ENCODE assay signal across 11 cellular contexts in genomic region chr3:71225285-71225684, GRCh38.
DNase-seq lines count a peak whose midpoint lies in the region; ATAC-seq and TF ChIP-seq lines count a peak whose summit lies in the region.
"Had no signal": no experiment of that assay in that cellular context is flagged by ENCODE, and none has a peak within 500 bp of the region (broad histone marks: within the 10 kb centered on the region; RNA-seq: fewer than 3 reads in every experiment).

No MANE protein-coding gene starts in this region.

- H3K27me3 ChIP-seq in CD8-positive, alpha-beta T cell (ENCODE audit: insufficient read depth, low read length) = no peaks in the 10 kb centered on the region
- H3K27me3 ChIP-seq in OCI-LY3 (ENCODE audit: low read depth, low read length) (no peaks in the 10 kb centered on the region), esophagus squamous epithelium (no peaks in the 10 kb centered on the region), testis (no peaks in the 10 kb centered on the region), gastrocnemius medialis (no peaks in the 10 kb centered on the region)

- peak overlapping the region; percentile 88; the same call in 1 of the 2 replicates for H3K9ac ChIP-seq in OCI-LY3 (ENCODE audit: low read length)

- H3K4me1 ChIP-seq in CD8-positive, alpha-beta T cell (ENCODE audit: insufficient read depth, low read length) = peaks cover 47% of the 10 kb centered on the region
- H3K4me1 ChIP-seq in OCI-LY3 (ENCODE audit: low read length) (peaks cover 60% of the 10 kb centered on the region), esophagus squamous epithelium (peaks cover 0 to 27% (median 4%) of the 10 kb centered on the region in 3 donors), testis (no peaks in the 10 kb centered on the region), gastrocnemius medialis (peaks cover 7 to 19% of the 10 kb centered on the region in 2 donors)

- TF ChIP-seq POLR2A in esophagus squamous epithelium (IDR thresholded peaks at IDR 0.05) = no peak
- TF ChIP-seq POLR2A in testis (IDR thresholded peaks at IDR 0.05) = no peak
- TF ChIP-seq POLR2A in gastrocnemius medialis (IDR thresholded peaks at IDR 0.05) = no peak

- WGBS in esophagus squamous epithelium, 2 donors = 55 to 81% methylated on average over 5 of the region's 5 CpGs
- WGBS in testis, 2 donors = 56 to 66% methylated on average over 5 of the region's 5 CpGs

- H3K27ac Mint-ChIP-seq in CD8-positive, alpha-beta T cell = peak overlapping the region; percentile 97

- peaks cover 79% of the 10 kb centered on the region for H3K4me1 Mint-ChIP-seq in CD8-positive, alpha-beta T cell (ENCODE audit: low read depth)

- H3K4me3 Mint-ChIP-seq in CD8-positive, alpha-beta T cell = no peak overlapping the region

- no peaks in the 10 kb centered on the region for H4K20me1 ChIP-seq in OCI-LY3 (ENCODE audit: insufficient read depth, low read length)

- CTCF ChIA-PET in CD8-positive, alpha-beta T cell (lab: Charles Lee) = interaction anchor here (1.0 to 1.5 kb wide), 2 partner anchors 10 to 253 kb away, joined by 3 to 4 read pairs; no protein-coding TSS in a partner anchor

- TF ChIP-seq CTCF in CD8-positive, alpha-beta T cell (IDR thresholded peaks at IDR 0.05) = no peak
- TF ChIP-seq CTCF in OCI-LY3 (IDR thresholded peaks at IDR 0.05; ENCODE audit: low read depth, low read length) (no peak), esophagus squamous epithelium (IDR thresholded peaks at IDR 0.05) (no peak), testis (IDR thresholded peaks at IDR 0.05) (no peak), gastrocnemius medialis (IDR thresholded peaks at IDR 0.05 in 4 of 5, conservative IDR thresholded peaks at IDR 0.05 in 1 of 5) (no peak)

- no peaks in the 10 kb centered on the region for H3K27me3 Mint-ChIP-seq in CD8-positive, alpha-beta T cell (ENCODE audit: low read depth)

- no peak for DNase-seq in CD8-positive, alpha-beta T cell
- DNase-seq in esophagus squamous epithelium (lab: John Stamatoyannopoulos, UW) (no peak), sciatic nerve (ENCODE audit: low spot score) (no peak), testis (no peak), gastrocnemius medialis (no peak), DMS153 treated with DMSO at 0.1 percent for 48 hours (lab: John Stamatoyannopoulos, UW; ENCODE audit: unreplicated experiment) (no peak)
- DNase-seq: midbrain, NCI-H1105 treated with DMSO at 0.1 percent for 48 hours, NCI-H446 treated with DMSO at 0.1 percent for 48 hours, OCI-M1 had no signal

- peak overlapping the region; percentile 99 for H3K4me2 ChIP-seq in OCI-LY3 (ENCODE audit: low read length)

- no peak overlapping the region for H3K27ac ChIP-seq in CD8-positive, alpha-beta T cell (ENCODE audit: low read depth, low read length)
- H3K27ac ChIP-seq in OCI-LY3 (ENCODE audit: low read length) = peak overlapping the region; percentile 83; the same call in 1 of the 2 replicates
- H3K27ac ChIP-seq in esophagus squamous epithelium = peak overlapping the region; percentile 44 to 77 (median 74)
- no peak overlapping the region for H3K27ac ChIP-seq in testis
- no peak overlapping the region for H3K27ac ChIP-seq in gastrocnemius medialis

- intact Hi-C loops in CD8-positive, alpha-beta T cell (cut with DNase I, micrococcal nuclease) = loop anchor here (5.0 to 10.0 kb wide), 8 partner anchors 38 to 360 kb away; partner anchors contain the start of gene FOXP1 (in 1 of the 2)
- intact Hi-C loops in esophagus squamous epithelium (cut with DNase I) = no loop called here
- intact Hi-C loops in sciatic nerve (cut with DNase I) = no loop called here
- intact Hi-C loops in testis (cut with DNase I; ENCODE audit: low total_unique reads) = no loop called here
- intact Hi-C loops in gastrocnemius medialis (cut with DNase I; ENCODE audit: low total_unique reads) = no loop called here

- H3K36me3 Mint-ChIP-seq in CD8-positive, alpha-beta T cell = peaks cover 37% of the 10 kb centered on the region

- ATAC-seq in CD8-positive, alpha-beta T cell = no peak
- ATAC-seq in sciatic nerve (peak; percentile 17), gastrocnemius medialis (no peak)

- in situ Hi-C loops in gastrocnemius medialis (cut with MboI; ENCODE audit: low sequenced_read_pairs in 4 of 4) = no loop called here

- no peaks in the 10 kb centered on the region for H3K9me3 ChIP-seq in CD8-positive, alpha-beta T cell (ENCODE audit: low read length)
- H3K9me3 ChIP-seq in OCI-LY3 (ENCODE audit: insufficient read depth, low read length) (no peaks in the 10 kb centered on the region), esophagus squamous epithelium (no peaks in the 10 kb centered on the region), testis (no peaks in the 10 kb centered on the region), gastrocnemius medialis (no peaks in the 10 kb centered on the region)

- no peaks in the 10 kb centered on the region for H3K36me3 ChIP-seq in CD8-positive, alpha-beta T cell (ENCODE audit: insufficient read depth, low read length)
- no peaks in the 10 kb centered on the region for H3K36me3 ChIP-seq in OCI-LY3 (replicated peaks; ENCODE audit: low read depth, low read length)
- H3K36me3 ChIP-seq in esophagus squamous epithelium = no peaks in the 10 kb centered on the region
- no peaks in the 10 kb centered on the region for H3K36me3 ChIP-seq in testis (ENCODE audit: low read depth, missing control alignments)
- no peaks in the 10 kb centered on the region for H3K36me3 ChIP-seq in gastrocnemius medialis

- no peak overlapping the region; the same call in 1 of the 2 replicates for H2AFZ ChIP-seq in OCI-LY3 (ENCODE audit: low read depth, low read length)

- no peak overlapping the region for H3K4me3 ChIP-seq in CD8-positive, alpha-beta T cell (ENCODE audit: low read depth, low read length)
- H3K4me3 ChIP-seq in OCI-LY3 (ENCODE audit: low read length) (no peak overlapping the region), esophagus squamous epithelium (no peak overlapping the region), testis (no peak overlapping the region), gastrocnemius medialis (no peak overlapping the region)

- no peaks in the 10 kb centered on the region for H3K79me2 ChIP-seq in OCI-LY3 (ENCODE audit: low read length)

- H3K9me3 Mint-ChIP-seq in CD8-positive, alpha-beta T cell = peaks cover 10% of the 10 kb centered on the region

- POLR2A ChIA-PET in CD8-positive, alpha-beta T cell (lab: Charles Lee) = no interaction called here

Comparison
In these comparisons a context has a peak if more than half of its experiments do, and no peak if none do; other contexts are left out.
1. H3K27ac ChIP-seq: peak in OCI-LY3 (single experiment) and esophagus squamous epithelium (4 of 4); none in CD8-positive, alpha-beta T cell (single experiment), testis (0 of 2) and gastrocnemius medialis (0 of 4).
2. intact Hi-C loops: an anchor here in CD8-positive, alpha-beta T cell (5.0 to 10.0 kb wide); none called in esophagus squamous epithelium, sciatic nerve, testis and gastrocnemius medialis.